1 cellular context compared by ENCODE assay signal in genomic region chr22:31628969-31629723, GRCh38.
TF ChIP-seq lines count a peak whose summit lies in the region.

No MANE protein-coding gene starts in this region.

TF ChIP-seq in HEK293, 187 proteins besides CTCF, POLR2A, EP300 and RAD21 (continued from another document):
- TF ChIP-seq ZBTB11 (tag by site-specific recombination; conservative IDR thresholded peaks at IDR 0.05; ENCODE audit: low read depth) (no peak), ZSCAN4 (tag by site-specific recombination; IDR thresholded peaks at IDR 0.05) (peak; percentile 95), ZNF513 (tag by site-specific recombination; IDR thresholded peaks at IDR 0.05) (no peak), EGR2 (tag by site-specific recombination; IDR thresholded peaks at IDR 0.05; ENCODE audit: low read depth) (peak; percentile 100), ZNF112 (tag by site-specific recombination; IDR thresholded peaks at IDR 0.05) (no peak), ZNF645 (tag by site-specific recombination; IDR thresholded peaks at IDR 0.05) (0 out of 2 replicates have a peak, but pooled peaks have one; percentile 21), ZBTB21 (tag by site-specific recombination; IDR thresholded peaks at IDR 0.05) (no peak), ZNF701 (tag by site-specific recombination; IDR thresholded peaks at IDR 0.05) (no peak), KLF16 (tag by site-specific recombination; IDR thresholded peaks at IDR 0.05) (peak; percentile 53; the same call in 1 of the 2 replicates), ZNF488 (tag by site-specific recombination; IDR thresholded peaks at IDR 0.05) (peak; percentile 41; the same call in 1 of the 2 replicates), ZNF18 (tag by site-specific recombination; IDR thresholded peaks at IDR 0.05) (peak; percentile 86), PRDM10 (tag by site-specific recombination; IDR thresholded peaks at IDR 0.05) (peak; percentile 77), ZNF600 (tag by site-specific recombination; IDR thresholded peaks at IDR 0.05) (0 out of 2 replicates have a peak, but pooled peaks have one; percentile 29), ZBTB48 (tag by site-specific recombination; IDR thresholded peaks at IDR 0.05) (peak; percentile 46; the same call in 1 of the 2 replicates), ZBTB10 (tag by site-specific recombination; IDR thresholded peaks at IDR 0.05) (0 out of 2 replicates have a peak, but pooled peaks have one; percentile 56), ZNF239 (tag by site-specific recombination; IDR thresholded peaks at IDR 0.05) (peak; percentile 20; the same call in 1 of the 2 replicates), ZNF184 (tag by site-specific recombination; IDR thresholded peaks at IDR 0.05) (no peak), ZNF530 (tag by site-specific recombination; IDR thresholded peaks at IDR 0.05; ENCODE audit: low read depth) (no peak), ZNF324 (tag by site-specific recombination; IDR thresholded peaks at IDR 0.05) (no peak), KLF10 (tag by site-specific recombination; IDR thresholded peaks at IDR 0.05) (peak; percentile 83), KLF8 (tag by site-specific recombination; IDR thresholded peaks at IDR 0.05) (peak; percentile 64; the same call in 1 of the 2 replicates), ZNF449 (tag by site-specific recombination; IDR thresholded peaks at IDR 0.05) (peak; percentile 53; the same call in 1 of the 2 replicates), ZNF510 (tag by site-specific recombination; IDR thresholded peaks at IDR 0.05; ENCODE audit: insufficient replicate concordance) (no peak), PATZ1 (tag by site-specific recombination; IDR thresholded peaks at IDR 0.05) (peak; percentile 23)
TF ChIP-seq in HEK293: peak in this region for 24.
